In genomic region chr11:131893988-131894387, GRCh38 we compare ENCODE assay signal across 30 cellular contexts.
"Had no signal": no experiment of that assay in that cellular context is flagged by ENCODE, and none has a peak within 500 bp of the region (broad histone marks: within the 10 kb centered on the region; RNA-seq: fewer than 3 reads in every experiment).

No MANE protein-coding gene starts in this region.

- H3K4me3 ChIP-seq: MG63 had no signal

- H3K27me3 ChIP-seq: MG63 had no signal

- H3K36me3 ChIP-seq: MG63, WERI-Rb-1 had no signal

- DNase-seq: activated CD4-positive, alpha-beta memory T cell treated with anti-CD3 and anti-CD28 coated beads, Interleukin-2, amount 10 ng/mL, durations not matched to agents 7 days and 5 days; activated CD4-positive, alpha-beta T cell treated with anti-CD3 and anti-CD28 coated beads for 1 hour; activated CD4-positive, alpha-beta T cell treated with anti-CD3 and anti-CD28 coated beads for 48 hours; activated CD4-positive, CD25-positive, alpha-beta regulatory T cell; activated CD8-positive, alpha-beta memory T cell treated with anti-CD3 and anti-CD28 coated beads for 24 hours; activated CD8-positive, alpha-beta memory T cell treated with anti-CD3 and anti-CD28 coated beads, Interleukin-2, amount 10 ng/mL, durations not matched to agents 7 days and 5 days; activated CD8-positive, alpha-beta memory T cell treated with anti-CD3 and anti-CD28 coated beads, Interleukin-2, amount 50 U/mL, for 48 hours; activated effector memory CD4-positive, alpha-beta T cell treated with Interleukin-2 at 50 U/mL for 16 hours; activated naive CD4-positive, alpha-beta T cell treated with anti-CD3 and anti-CD28 coated beads, Interleukin-2, amount 10 ng/mL, durations not matched to agents 7 days and 5 days; activated naive CD8-positive, alpha-beta T cell treated with anti-CD3 and anti-CD28 coated beads, Interleukin-2, amount 50 U/mL, for 24 hours; activated T-cell treated with anti-CD3 and anti-CD28 coated beads, Interleukin-2, amount 50 U/mL, for 48 hours; cerebellar nuclear complex; Kasumi-1; MG63; NCI-H1048; NCI-H1436; NCI-H1694; NCI-H1930; NCI-H2081 treated with DMSO at 0.1 percent for 48 hours; NCI-H226; NCI-H446 treated with DMSO at 0.1 percent for 48 hours; NCI-H524; Right ventricle myocardium superior; RPMI8226; SW 1271; T-helper 1 cell; T-helper 2 cell; T-helper 9 cell; WERI-Rb-1 had no signal

- ATAC-seq: activated CD8-positive, alpha-beta memory T cell treated with anti-CD3 and anti-CD28 coated beads, Interleukin-2, amount 10 ng/mL, durations not matched to agents 7 days and 5 days; activated naive CD8-positive, alpha-beta T cell treated with anti-CD3 and anti-CD28 coated beads, Interleukin-2, amount 50 U/mL, for 24 hours; Panc1 had no signal

- H3K27ac ChIP-seq: WERI-Rb-1 had no signal
